ENCODE assay signal across 1 cellular context in the genomic region with DNA sequence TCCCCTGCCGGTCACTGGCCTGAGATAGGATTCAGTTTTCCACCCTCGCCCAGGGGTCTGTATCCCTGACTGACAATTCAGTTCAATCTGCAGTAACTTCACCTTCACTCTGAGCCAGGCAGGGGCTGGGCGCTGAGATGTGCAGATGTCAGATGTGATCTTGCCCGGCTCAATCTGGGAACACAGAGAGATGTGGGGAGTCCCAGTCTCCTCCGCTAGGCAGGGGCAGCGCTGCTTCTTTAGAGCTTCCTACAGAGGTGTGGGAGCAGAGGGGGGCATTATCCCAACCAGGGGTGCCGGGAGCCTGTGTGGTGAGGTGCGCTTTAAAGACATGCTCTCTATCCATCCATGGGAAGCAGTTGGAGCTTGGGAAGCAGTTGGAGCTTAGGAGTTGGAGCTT.
TF ChIP-seq lines count a peak whose summit lies in the region.

No MANE protein-coding gene starts in this region.

TF ChIP-seq in H1, 55 proteins besides CTCF, POLR2A, EP300 and RAD21:
- TF ChIP-seq SAP30 (IDR thresholded peaks at IDR 0.05; ENCODE audit: insufficient read depth, insufficient replicate concordance, low read length) (no peak), BRCA1 (IDR thresholded peaks at IDR 0.05; ENCODE audit: low read depth, low read length) (no peak), SUZ12 (IDR thresholded peaks at IDR 0.05; ENCODE audit: low read length) (no peak), RFX5 (IDR thresholded peaks at IDR 0.05; ENCODE audit: borderline replicate concordance, low read depth, low read length) (no peak), EZH2 (IDR thresholded peaks at IDR 0.05; ENCODE audit: low read depth, low read length, severe bottlenecking) (no peak), ASH2L (IDR thresholded peaks at IDR 0.05; ENCODE audit: low read length) (no peak), SP1 (IDR thresholded peaks at IDR 0.05; ENCODE audit: low read depth, low read length) (no peak), HDAC6 (IDR thresholded peaks at IDR 0.05; ENCODE audit: low read depth, low read length) (no peak), TAF1 (IDR thresholded peaks at IDR 0.05; ENCODE audit: low read depth, low read length) (no peak), TEAD4 (IDR thresholded peaks at IDR 0.05; ENCODE audit: low read depth, low read length) (no peak), CTBP2 (IDR thresholded peaks at IDR 0.05; ENCODE audit: borderline replicate concordance, insufficient read depth, insufficient read length, low read length) (no peak), KDM4A (IDR thresholded peaks at IDR 0.05; ENCODE audit: low read depth, low read length, severe bottlenecking) (no peak), POU5F1 (IDR thresholded peaks at IDR 0.05; ENCODE audit: low read depth, low read length) (no peak), JUND (IDR thresholded peaks at IDR 0.05; ENCODE audit: low read length) (no peak), ZNF274 (IDR thresholded peaks at IDR 0.05; ENCODE audit: borderline replicate concordance, extremely low read depth, low read length) (no peak), RBBP5 (IDR thresholded peaks at IDR 0.05; ENCODE audit: borderline replicate concordance, low read depth, low read length) (no peak), BCL11A (IDR thresholded peaks at IDR 0.05; ENCODE audit: low read depth in 2 of 2, low read length in 2 of 2) (no peak)
- TF ChIP-seq, protein P1, sequence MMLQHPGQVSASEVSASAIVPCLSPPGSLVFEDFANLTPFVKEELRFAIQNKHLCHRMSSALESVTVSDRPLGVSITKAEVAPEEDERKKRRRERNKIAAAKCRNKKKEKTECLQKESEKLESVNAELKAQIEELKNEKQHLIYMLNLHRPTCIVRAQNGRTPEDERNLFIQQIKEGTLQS (IDR thresholded peaks at IDR 0.05; ENCODE audit: insufficient read depth, low read depth, low read length) = no peak
TF ChIP-seq in H1: peak in this region for 0.
